In the genomic region with DNA sequence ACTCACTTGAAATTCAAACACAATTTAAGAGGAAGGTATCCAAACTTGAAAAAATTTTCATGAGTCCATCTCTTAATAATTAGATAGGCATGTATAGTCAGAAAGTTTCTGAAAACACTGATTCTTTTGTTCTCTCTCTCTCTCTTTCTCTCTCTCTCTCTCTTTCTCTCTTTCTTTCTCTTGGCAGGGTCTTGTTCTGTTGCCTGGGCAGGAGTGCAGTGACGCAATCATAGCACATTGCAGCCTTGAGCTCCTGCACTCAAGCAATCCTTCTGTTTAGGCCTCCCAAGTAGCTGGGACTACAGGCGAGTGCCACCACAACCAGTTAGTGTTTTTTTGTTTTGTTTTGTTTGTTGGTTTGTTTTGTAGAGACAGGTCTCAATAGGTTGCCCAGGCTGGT, we compare ENCODE assay signal across 26 cellular contexts. TPM values are rescaled to one million over a fixed set of nuclear protein-coding genes. Genes with fewer than 3 reads are reported as not detected.
DNase-seq lines count a peak whose midpoint lies in the region; ATAC-seq and TF ChIP-seq lines count a peak whose summit lies in the region.
"Had no signal": no experiment of that assay in that cellular context is flagged by ENCODE, and none has a peak within 500 bp of the region (broad histone marks: within the 10 kb centered on the region; RNA-seq: fewer than 3 reads in every experiment).

No MANE protein-coding gene starts in this region.

- H3K4me1 ChIP-seq in CD4-positive, alpha-beta memory T cell (ENCODE audit: insufficient read depth, low read length) = peaks cover 70% of the 10 kb centered on the region
- peaks cover 14% of the 10 kb centered on the region; the same call in 1 of the 2 replicates for H3K4me1 ChIP-seq in HEK293 (ENCODE audit: control insufficient read depth, insufficient read depth, low read length)
- H3K4me1 ChIP-seq: left lung had no signal

- CTCF ChIA-PET in CD4-positive, alpha-beta memory T cell (lab: Charles Lee; ENCODE audit: partially characterized antibody) = interaction anchor here (1.6 kb wide), 1 partner anchor 10 kb away, joined by 4 read pairs; no protein-coding TSS in a partner anchor
- CTCF ChIA-PET in HEK293 (lab: Yijun Ruan, JAX) = no interaction called here
- CTCF ChIA-PET in GM10248 (lab: Yijun Ruan, JAX) = interaction anchor here (0.8 to 1.7 kb wide), 2 partner anchors 10 to 52 kb away, joined by 3 read pairs; no protein-coding TSS in a partner anchor

- no peak for TF ChIP-seq CTCF in HEK293 (tag by site-specific recombination; IDR thresholded peaks at IDR 0.05)
- no peak for TF ChIP-seq CTCF in chondrocyte (IDR thresholded peaks at IDR 0.05)
- TF ChIP-seq CTCF in GM10248 (IDR thresholded peaks at IDR 0.05; ENCODE audit: control extremely low read depth, extremely low read depth, low read depth, missing control alignments) = no peak

- DNase-seq in CD4-positive, alpha-beta memory T cell = no peak
- DNase-seq in chondrocyte (ENCODE audit: low spot score) (no peak), memory B cell (ENCODE audit: low spot score in 2 of 2) (no peak), GM10248 (ENCODE audit: extremely low spot score) (no peak)
- DNase-seq in activated CD4-positive, alpha-beta T cell treated with anti-CD3 and anti-CD28 coated beads, Interleukin-2, amount 50 U/mL, for 4 hours = no peak
- DNase-seq: activated CD4-positive, alpha-beta T cell treated with anti-CD3 and anti-CD28 coated beads for 1 hour; activated CD8-positive, alpha-beta memory T cell treated with anti-CD3 and anti-CD28 coated beads for 24 hours; activated naive CD4-positive, alpha-beta T cell; activated T-cell treated with anti-CD3 and anti-CD28 coated beads, Interleukin-2, amount 50 U/mL, for 1 hour; anterior cingulate cortex; caudate nucleus; CD4-positive, alpha-beta T cell; foreskin melanocyte; hippocampal formation; KBM-7; left lung; NCI-H1694 treated with DMSO at 0.1 percent for 48 hours; NCI-H526 treated with DMSO at 0.1 percent for 48 hours; ovary; SJCRH30; stimulated activated CD4-positive, alpha-beta T cell treated with anti-CD3 and anti-CD28 coated beads, Interleukin-4, amount 100 ng/mL, for 24 hours; stimulated activated naive CD4-positive, alpha-beta T cell treated with Interleukin-2 at 50 U/mL for 16 hours had no signal

- intact Hi-C loops in CD4-positive, alpha-beta memory T cell (cut with micrococcal nuclease) = no loop called here

- peak overlapping the region in 1 of 8 donors; percentile 0 for H3K4me3 Mint-ChIP-seq in CD4-positive, alpha-beta memory T cell
- H3K4me3 Mint-ChIP-seq in chondrocyte (ENCODE audit: unreplicated experiment) (no peak overlapping the region), memory B cell (no peak overlapping the region)
- H3K4me3 Mint-ChIP-seq: CD4-positive, alpha-beta T cell; mesothelial cell of epicardium; nephron had no signal

- POLR2A ChIA-PET in CD4-positive, alpha-beta memory T cell (lab: Charles Lee; ENCODE audit: partially characterized antibody) = interaction anchor here (3.7 kb wide), 1 partner anchor 10 kb away, joined by 25 read pairs; no protein-coding TSS in a partner anchor
- POLR2A ChIA-PET in HEK293 (lab: Yijun Ruan, JAX) (no interaction called here), GM10248 (lab: Yijun Ruan, JAX) (no interaction called here)

- H3K4me3 ChIP-seq in CD4-positive, alpha-beta memory T cell (ENCODE audit: low read length in 2 of 2) = no peak overlapping the region
- H3K4me3 ChIP-seq in HEK293 (ENCODE audit: low read depth, low read length) = no peak overlapping the region
- H3K4me3 ChIP-seq: left lung, ovary, SJCRH30 had no signal

- peaks cover 39 to 88% (median 58%) of the 10 kb centered on the region in 4 donors for H3K4me1 Mint-ChIP-seq in CD4-positive, alpha-beta memory T cell
- peaks cover 68% of the 10 kb centered on the region for H3K4me1 Mint-ChIP-seq in chondrocyte (ENCODE audit: low read depth)
- peaks cover 32% of the 10 kb centered on the region for H3K4me1 Mint-ChIP-seq in memory B cell

- peak overlapping the region in 5 of 7 donors; percentile 1 to 98 (median 73) for H3K27ac Mint-ChIP-seq in CD4-positive, alpha-beta memory T cell
- H3K27ac Mint-ChIP-seq in chondrocyte (ENCODE audit: unreplicated experiment) (peak overlapping the region; percentile 76), memory B cell (peak overlapping the region; percentile 49)
- H3K27ac Mint-ChIP-seq: CD4-positive, alpha-beta T cell; mesothelial cell of epicardium; nephron had no signal

- no peaks in the 10 kb centered on the region for H3K36me3 ChIP-seq in CD4-positive, alpha-beta memory T cell (ENCODE audit: insufficient read depth, low read length)
- no peaks in the 10 kb centered on the region for H3K36me3 ChIP-seq in HEK293 (ENCODE audit: control insufficient read depth in 2 of 2, insufficient read depth in 1 of 2, low read length in 2 of 2)
- H3K36me3 ChIP-seq: left lung, ovary, SJCRH30 had no signal

- no peaks in the 10 kb centered on the region for H3K9me3 ChIP-seq in CD4-positive, alpha-beta memory T cell (ENCODE audit: control insufficient read depth in 1 of 2, low read length in 2 of 2)
- H3K9me3 ChIP-seq in HEK293 (ENCODE audit: control insufficient read depth, insufficient read depth, low read depth, low read length) = no peaks in the 10 kb centered on the region
- H3K9me3 ChIP-seq: left lung, ovary, SJCRH30 had no signal

- no peaks in the 10 kb centered on the region for H3K27me3 Mint-ChIP-seq in CD4-positive, alpha-beta memory T cell
- H3K27me3 Mint-ChIP-seq in chondrocyte (ENCODE audit: low read depth) = no peaks in the 10 kb centered on the region
- H3K27me3 Mint-ChIP-seq in memory B cell = no peaks in the 10 kb centered on the region
- H3K27me3 Mint-ChIP-seq: CD4-positive, alpha-beta T cell had no signal

- peaks cover 0 to 10% of the 10 kb centered on the region in 2 donors for H3K36me3 Mint-ChIP-seq in CD4-positive, alpha-beta memory T cell
- H3K36me3 Mint-ChIP-seq in chondrocyte (ENCODE audit: low read depth) = no peaks in the 10 kb centered on the region
- H3K36me3 Mint-ChIP-seq in memory B cell = peaks cover 12% of the 10 kb centered on the region

- peaks cover 0 to 2% (median 0%) of the 10 kb centered on the region in 8 donors for H3K9me3 Mint-ChIP-seq in CD4-positive, alpha-beta memory T cell
- H3K9me3 Mint-ChIP-seq in chondrocyte (ENCODE audit: low read depth) (peaks cover 2% of the 10 kb centered on the region), memory B cell (peaks cover 2% of the 10 kb centered on the region)
- H3K9me3 Mint-ChIP-seq: CD4-positive, alpha-beta T cell; mesothelial cell of epicardium; nephron had no signal

- no peak for ATAC-seq in memory B cell (ENCODE audit: low read depth)
- ATAC-seq in GM18502 (IDR thresholded peaks at IDR 0.05; ENCODE audit: poor library complexity, unreplicated experiment) = no peak
- ATAC-seq: left lung had no signal

- no peaks in the 10 kb centered on the region for H3K27me3 ChIP-seq in CD4-positive, alpha-beta memory T cell (ENCODE audit: insufficient read depth, low read length)
- H3K27me3 ChIP-seq: left lung, ovary, SJCRH30 had no signal

- H3K27ac ChIP-seq in CD4-positive, alpha-beta memory T cell (ENCODE audit: low read depth, low read length) = no peak overlapping the region
- no peak overlapping the region for H3K27ac ChIP-seq in HEK293 (ENCODE audit: extremely low read depth, low read depth, low read length)
- H3K27ac ChIP-seq: left lung, ovary, SJCRH30 had no signal

TF ChIP-seq in HEK293, 187 proteins besides CTCF, POLR2A, EP300 and RAD21:
- TF ChIP-seq ZNF175 (tag by site-specific recombination; IDR thresholded peaks at IDR 0.05) (no peak), ZNF596 (tag by site-specific recombination; IDR thresholded peaks at IDR 0.05) (peak; percentile 78)

RNA-seq across cellular contexts. Expression of a gene that starts 59.3 kb away (rescaled TPM):
- total RNA-seq in CD4-positive, alpha-beta memory T cell = under 1 TPM; 0.23 to 0.97 TPM
- under 1 TPM; 0.21 to 0.39 TPM for polyA plus RNA-seq in CD4-positive, alpha-beta memory T cell
- total RNA-seq in chondrocyte = 5.9 to 13.1 TPM (median 10.1 TPM) in 3 replicates
